In genomic region chr1:46300673-46301405, GRCh38 we compare ENCODE assay signal across 8 cellular contexts. TPM values are rescaled to one million over a fixed set of nuclear protein-coding genes. Genes with fewer than 3 reads are reported as not detected.
DNase-seq lines count a peak whose midpoint lies in the region; ATAC-seq and TF ChIP-seq lines count a peak whose summit lies in the region.

No MANE protein-coding gene starts in this region.

- WGBS in spleen, 5 donors, result 38 to 57% (median 45%) methylated on average over 6 of the region's 6 CpGs

- H3K36me3 Mint-ChIP-seq in activated CD4-positive, alpha-beta memory T cell treated with anti-CD3 and anti-CD28 coated beads for 36 hours, result peaks cover 26% of the 10 kb centered on the region

- TF ChIP-seq POLR2A in spleen (IDR thresholded peaks at IDR 0.05), result no peak

- peak overlapping the region; percentile 22 to 97 (median 96) for H3K27ac ChIP-seq in spleen

- TF ChIP-seq CTCF in HFF-Myc (IDR thresholded peaks at IDR 0.05; ENCODE audit: low read depth, low read length, missing control alignments), result no peak
- no peak for TF ChIP-seq CTCF in spleen (IDR thresholded peaks at IDR 0.05 in 8 of 11, conservative IDR thresholded peaks at IDR 0.05 in 3 of 11)

- DNase-seq in HFF-Myc (ENCODE audit: extremely low read depth, low read depth) (no peak), hepatic stellate cell (ENCODE audit: low spot score) (peak; percentile 37), spleen (no peak), GM19238 (ENCODE audit: insufficient read length, low spot score) (no peak), D341Med (ENCODE audit: low spot score) (no peak), GDM1 (lab: John Stamatoyannopoulos, UW) (no peak)
- DNase-seq in activated CD4-positive, alpha-beta memory T cell treated with anti-CD3 and anti-CD28 coated beads for 36 hours, result no peak

- POLR2A ChIA-PET in activated CD4-positive, alpha-beta memory T cell treated with anti-CD3 and anti-CD28 coated beads for 36 hours (lab: Charles Lee), result interaction anchor here (0.5 to 1.1 kb wide), 3 partner anchors 10 to 18 kb away, joined by 3 to 4 read pairs (median 3); no protein-coding TSS in a partner anchor

- intact Hi-C loops in activated CD4-positive, alpha-beta memory T cell treated with anti-CD3 and anti-CD28 coated beads for 36 hours (cut with micrococcal nuclease), result loop anchor here (10.0 kb wide), 1 partner anchor 616 kb away; the partner anchor contains the start of genes GPBP1L1 and TMEM69
- intact Hi-C loops in spleen (cut with DNase I; ENCODE audit: low total_unique reads), result loop anchor here (5.0 kb wide), 2 partner anchors 41 to 54 kb away; partner anchors contain the start of genes NSUN4 and RAD54L

- no peaks in the 10 kb centered on the region for H3K27me3 Mint-ChIP-seq in activated CD4-positive, alpha-beta memory T cell treated with anti-CD3 and anti-CD28 coated beads for 36 hours

- no peaks in the 10 kb centered on the region for H3K9me3 Mint-ChIP-seq in activated CD4-positive, alpha-beta memory T cell treated with anti-CD3 and anti-CD28 coated beads for 36 hours

- no peak for ATAC-seq in GM18909 (IDR thresholded peaks at IDR 0.05; ENCODE audit: poor library complexity, unreplicated experiment)

- peaks cover 20 to 63% (median 40%) of the 10 kb centered on the region in 6 donors for H3K4me1 ChIP-seq in spleen

- peak overlapping the region; percentile 94 for H3K27ac Mint-ChIP-seq in activated CD4-positive, alpha-beta memory T cell treated with anti-CD3 and anti-CD28 coated beads for 36 hours

- H3K4me1 Mint-ChIP-seq in activated CD4-positive, alpha-beta memory T cell treated with anti-CD3 and anti-CD28 coated beads for 36 hours (ENCODE audit: low read depth), result peaks cover 25% of the 10 kb centered on the region

- no peaks in the 10 kb centered on the region for H3K27me3 ChIP-seq in spleen (replicated peaks in 1 of 7)

- peak overlapping the region; percentile 98 for H3K4me3 Mint-ChIP-seq in activated CD4-positive, alpha-beta memory T cell treated with anti-CD3 and anti-CD28 coated beads for 36 hours

- H3K36me3 ChIP-seq in spleen, result peaks cover 0 to 25% (median 20%) of the 10 kb centered on the region in 6 donors

- CTCF ChIA-PET in activated CD4-positive, alpha-beta memory T cell treated with anti-CD3 and anti-CD28 coated beads for 36 hours (lab: Charles Lee), result interaction anchor here (1.5 kb wide), 1 partner anchor 56 kb away, joined by 4 read pairs; no protein-coding TSS in a partner anchor

- H3K4me3 ChIP-seq in HFF-Myc (replicated peaks; ENCODE audit: low read depth, low read length) (peak overlapping the region; percentile 99), spleen (peak overlapping the region in 6 of 8 donors; percentile 48 to 89 (median 78))

- H3K9me3 ChIP-seq in spleen, result no peaks in the 10 kb centered on the region

RNA-seq across cellular contexts. Expression of gene LRRC41, which starts 2.6 kb away (rescaled TPM):
- 10 to 100 TPM; 31.4 to 34.6 TPM for total RNA-seq in activated CD4-positive, alpha-beta memory T cell treated with anti-CD3 and anti-CD28 coated beads for 36 hours
- total RNA-seq in spleen, result 10 to 100 TPM; 38.2 to 57.2 (median 47.6) TPM
- 10 to 100 TPM; 13.3 to 24.3 (median 16.5) TPM for polyA plus RNA-seq in spleen

RNA-seq across cellular contexts. Expression of gene UQCRH, which starts 2.7 kb away (rescaled TPM):
- 100 to 1,000 TPM; 351 to 353 TPM for total RNA-seq in activated CD4-positive, alpha-beta memory T cell treated with anti-CD3 and anti-CD28 coated beads for 36 hours
- total RNA-seq in spleen, result 100 to 1,000 TPM; 106 to 386 (median 149) TPM
- polyA plus RNA-seq in spleen, result 100 to 1,000 TPM; 421 to 545 (median 474) TPM

RNA-seq across cellular contexts. Expression of gene NSUN4, which starts 39.8 kb away (rescaled TPM):
- total RNA-seq in activated CD4-positive, alpha-beta memory T cell treated with anti-CD3 and anti-CD28 coated beads for 36 hours, result 10 to 100 TPM; 29.1 to 29.9 TPM
- total RNA-seq in spleen, result 10 to 100 TPM; 24.8 to 35.2 (median 28.0) TPM
- polyA plus RNA-seq in spleen, result 10 to 100 TPM in 1 of 3 donors, 1 to 10 TPM in 2; 7.2 to 14.6 (median 7.6) TPM

RNA-seq across cellular contexts. Expression of gene RAD54L, which starts 53.3 kb away (rescaled TPM):
- total RNA-seq in activated CD4-positive, alpha-beta memory T cell treated with anti-CD3 and anti-CD28 coated beads for 36 hours, result 10 to 100 TPM; 64.9 to 65.0 TPM
- total RNA-seq in spleen, result 1 to 10 TPM; 2.4 to 9.2 (median 2.9) TPM
- polyA plus RNA-seq in spleen, result 1 to 10 TPM; 2.9 to 4.1 (median 2.9) TPM
